In the genomic region with DNA sequence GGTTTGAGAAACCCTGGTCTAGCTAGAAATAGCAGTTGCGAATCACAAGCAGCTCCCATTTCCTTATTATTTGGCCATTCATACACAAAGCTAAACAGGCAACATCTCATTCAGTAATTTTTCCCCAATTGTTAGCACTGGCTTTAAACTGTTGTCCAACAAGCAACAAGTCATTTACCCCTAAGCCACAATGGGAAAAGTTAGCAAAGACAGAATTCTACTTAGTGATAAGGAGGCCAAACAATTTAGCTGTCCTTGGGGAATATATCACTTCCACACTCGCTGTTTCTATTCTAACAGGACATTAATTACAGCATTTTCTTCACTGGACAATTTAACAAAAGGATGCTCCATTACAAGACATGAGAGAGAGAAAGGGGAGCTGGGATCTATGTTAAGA, we compare ENCODE assay signal across 11 cellular contexts. TPM values are rescaled to one million over a fixed set of nuclear protein-coding genes. Genes with fewer than 3 reads are reported as not detected.
DNase-seq lines count a peak whose midpoint lies in the region; ATAC-seq, FAIRE-seq and TF ChIP-seq lines count a peak whose summit lies in the region.
"Had no signal": no experiment of that assay in that cellular context is flagged by ENCODE, and none has a peak within 500 bp of the region (broad histone marks: within the 10 kb centered on the region; RNA-seq: fewer than 3 reads in every experiment).

No MANE protein-coding gene starts in this region.

- POLR2A ChIA-PET in endothelial cell of umbilical vein (lab: Charles Lee): interaction anchor here (0.6 kb wide), 1 partner anchor 63 kb away, joined by 4 read pairs; no protein-coding TSS in a partner anchor

- H3K27ac ChIP-seq in endothelial cell of umbilical vein (ENCODE audit: insufficient read depth, low read depth, low read length): peak overlapping the region; percentile 37

- H3K4me3 ChIP-seq in AG10803 (ENCODE audit: low read length) (peak overlapping the region; percentile 87), endothelial cell of umbilical vein (replicated peaks in 1 of 3; ENCODE audit: insufficient read depth in 1 of 3, low read depth in 1 of 3, low read length in 3 of 3) (peak overlapping the region; percentile 24 to 99 (median 83)), neuron (ENCODE audit: low read length) (peak overlapping the region; percentile 76)

- TF ChIP-seq CTCF in AG10803 (conservative IDR thresholded peaks at IDR 0.05; ENCODE audit: low read length): no peak
- TF ChIP-seq CTCF in endothelial cell of umbilical vein (IDR thresholded peaks at IDR 0.05; ENCODE audit: extremely low read depth in 1 of 2, insufficient read depth in 1 of 2, low read depth in 1 of 2, low read length in 2 of 2): no peak

- CTCF ChIA-PET in endothelial cell of umbilical vein (lab: Charles Lee): interaction anchor here (0.6 to 12.0 kb wide), 29 partner anchors 9 to 269 kb away, joined by 3 to 257 read pairs (median 4); no protein-coding TSS in a partner anchor

- no peak for FAIRE-seq in endothelial cell of umbilical vein (lab: Jason Lieb, UNC)
- FAIRE-seq: urothelium cell line had no signal

- H3K9me3 ChIP-seq in endothelial cell of umbilical vein (replicated peaks; ENCODE audit: control insufficient read depth, insufficient read depth, low read length): no peaks in the 10 kb centered on the region
- no peaks in the 10 kb centered on the region for H3K9me3 ChIP-seq in neuron (ENCODE audit: low read length)

- TF ChIP-seq POLR2A in endothelial cell of umbilical vein (IDR thresholded peaks at IDR 0.05; ENCODE audit: low read depth, low read length): no peak

- intact Hi-C loops in endothelial cell of umbilical vein (cut with micrococcal nuclease): loop anchor here (10.0 kb wide), 1 partner anchor 239 kb away; no protein-coding TSS in a partner anchor

- H3K27me3 ChIP-seq in endothelial cell of umbilical vein (ENCODE audit: control insufficient read depth in 2 of 2, insufficient read depth in 2 of 2, low read length in 2 of 2) (no peaks in the 10 kb centered on the region), neuron (ENCODE audit: insufficient read depth, low read length) (peaks cover 13% of the 10 kb centered on the region)

- no peak for ATAC-seq in GM21515 (IDR thresholded peaks at IDR 0.05; ENCODE audit: unreplicated experiment)

- peaks cover 42% of the 10 kb centered on the region for H3K4me1 ChIP-seq in endothelial cell of umbilical vein (ENCODE audit: control insufficient read depth, extremely low read depth, insufficient read depth, low read length)
- peaks cover 14% of the 10 kb centered on the region for H3K4me1 ChIP-seq in neuron (ENCODE audit: insufficient read depth, low read length)

- H2AFZ ChIP-seq in endothelial cell of umbilical vein (ENCODE audit: low read depth, low read length): no peak overlapping the region
- no peak overlapping the region for H2AFZ ChIP-seq in neuron (ENCODE audit: low read depth, low read length)

- H3K9ac ChIP-seq in endothelial cell of umbilical vein (replicated peaks; ENCODE audit: extremely low read depth, insufficient read depth, low read length): peak overlapping the region; percentile 90

- H3K9me1 ChIP-seq in endothelial cell of umbilical vein (replicated peaks; ENCODE audit: control insufficient read depth, extremely low read depth, insufficient read depth, low read length): no peaks in the 10 kb centered on the region

- peaks cover 74% of the 10 kb centered on the region for H3K79me2 ChIP-seq in endothelial cell of umbilical vein (ENCODE audit: control insufficient read depth, insufficient read depth, low read length)

- dilution Hi-C loops in endothelial cell of umbilical vein (cut with MboI; ENCODE audit: extremely low pct_ligation_motif_present, low sequenced_read_pairs): no loop called here

- no peak for DNase-seq in AG10803 (ENCODE audit: low read depth)
- DNase-seq in RKO (ENCODE audit: low spot score): peak; percentile 30
- DNase-seq in endothelial cell of umbilical vein (ENCODE audit: low read depth, low spot score): peak; percentile 32
- no peak for DNase-seq in NCI-H2107 (lab: John Stamatoyannopoulos, UW)
- no peak for DNase-seq in D341Med (ENCODE audit: low spot score)
- DNase-seq in activated CD4-positive, alpha-beta T cell treated with anti-CD3 and anti-CD28 coated beads, Interleukin-2, amount 50 U/mL, for 4 hours: no peak
- DNase-seq: activated effector memory CD4-positive, alpha-beta T cell treated with Interleukin-2 at 50 U/mL for 16 hours; NCI-H1417 treated with DMSO at 0.1 percent for 48 hours had no signal

- no TSS peak for BruUV-seq in endothelial cell of umbilical vein (replicated peaks; lab: Mats Ljungman, UMichigan)

- peaks cover 18% of the 10 kb centered on the region for H4K20me1 ChIP-seq in endothelial cell of umbilical vein (replicated peaks; ENCODE audit: control insufficient read depth, extremely low read depth, insufficient read depth, low read length)

- H3K36me3 ChIP-seq in endothelial cell of umbilical vein (ENCODE audit: control insufficient read depth in 2 of 2, extremely low read depth in 1 of 2, insufficient read depth in 2 of 2, low read length in 2 of 2): peaks cover 0 to 4% of the 10 kb centered on the region in 2 experiments
- no peaks in the 10 kb centered on the region for H3K36me3 ChIP-seq in neuron (ENCODE audit: insufficient read depth, low read length)

- peak overlapping the region; percentile 95 for H3K4me2 ChIP-seq in endothelial cell of umbilical vein (ENCODE audit: insufficient read depth, low read length)

TF ChIP-seq in endothelial cell of umbilical vein, 7 proteins besides CTCF, POLR2A, EP300 and RAD21:
- TF ChIP-seq POLR2AphosphoS5 (IDR thresholded peaks at IDR 0.05; ENCODE audit: insufficient read depth, low read depth, low read length): no peak

RNA-seq across cellular contexts. Expression of a gene that starts 2.8 kb away (rescaled TPM):
- total RNA-seq in endothelial cell of umbilical vein: 144 and 148 TPM in 2 replicates
- 20.1 and 36.0 TPM in 2 replicates for polyA plus RNA-seq in endothelial cell of umbilical vein
- polyA plus RNA-seq in endothelial cell of umbilical vein (2011; cell fraction: cytosol; rRNA removed): 37.7 and 42.0 TPM in 2 replicates
- polyA plus RNA-seq in endothelial cell of umbilical vein (2011; cell fraction: nucleus; rRNA removed): 71.0 and 77.6 TPM in 2 replicates
- polyA plus RNA-seq in endothelial cell of umbilical vein (2012): 66.3 and 73.2 TPM in 2 replicates
- polyA minus RNA-seq in endothelial cell of umbilical vein: 128 and 136 TPM in 2 replicates
- polyA minus RNA-seq in endothelial cell of umbilical vein (2011; cell fraction: cytosol; rRNA and poly(A)+ RNA removed): 8.3 TPM
- 208 and 230 TPM in 2 replicates for polyA minus RNA-seq in endothelial cell of umbilical vein (2011; cell fraction: nucleus; rRNA and poly(A)+ RNA removed)

Comparison
In these comparisons a context has a peak if more than half of its experiments do, and no peak if none do; other contexts are left out.
1. DNase-seq: peak in RKO (single experiment) and endothelial cell of umbilical vein (single experiment); none in AG10803 (single experiment), NCI-H2107 (single experiment), D341Med (single experiment) and activated CD4-positive, alpha-beta T cell treated with anti-CD3 and anti-CD28 coated beads, Interleukin-2, amount 50 U/mL, for 4 hours (0 of 2).
2. Peak in every context shown above with its lines, with median percentiles within 50 percentile points of each other: H3K4me3 ChIP-seq.